16 cellular contexts compared by ENCODE assay signal in genomic region chr2:120550893-120551446, GRCh38.
"Had no signal": no experiment of that assay in that cellular context is flagged by ENCODE, and none has a peak within 500 bp of the region (broad histone marks: within the 10 kb centered on the region; RNA-seq: fewer than 3 reads in every experiment).

No MANE protein-coding gene starts in this region.

- H3K79me2 ChIP-seq: parathyroid adenoma had no signal

- DNase-seq: activated CD4-positive, alpha-beta T cell treated with anti-CD3 and anti-CD28 coated beads, Interleukin-2, amount 50 U/mL, for 4 hours; activated CD4-positive, CD25-positive, alpha-beta regulatory T cell treated with anti-CD3 and anti-CD28 coated beads, Interleukin-2, amount 50 U/mL, for 72 hours; activated naive CD4-positive, alpha-beta T cell treated with anti-CD3 and anti-CD28 coated beads for 36 hours; activated naive CD8-positive, alpha-beta T cell treated with anti-CD3 and anti-CD28 coated beads, Interleukin-2, amount 50 U/mL, for 24 hours; central memory CD4-positive, alpha-beta T cell; effector CD4-positive, alpha-beta T cell; left colon; mucosa of descending colon; naive thymus-derived CD4-positive, alpha-beta T cell; stimulated activated CD4-positive, alpha-beta T cell treated with anti-CD3 and anti-CD28 coated beads, Interleukin-4, amount 100 ng/mL, for 1 hour; stimulated activated naive B cell treated with anti-CD40 and anti-IgM and Interleukin-4, amounts not matched to agents 10 μg/mL and 1 μg/mL and 100 μg/mL, for 72 hours had no signal

- H3K4me3 ChIP-seq: coronary artery, mucosa of descending colon, tibial nerve, vagina had no signal

- H3K9me3 ChIP-seq: mucosa of descending colon, tibial nerve, vagina had no signal

- H3K27me3 ChIP-seq: vagina had no signal

- ATAC-seq: activated naive CD8-positive, alpha-beta T cell treated with anti-CD3 and anti-CD28 coated beads, Interleukin-2, amount 50 U/mL, for 24 hours; left colon; mucosa of descending colon; naive thymus-derived CD4-positive, alpha-beta T cell had no signal

- H3K36me3 ChIP-seq: tibial nerve, vagina had no signal

- H2AFZ ChIP-seq: parathyroid adenoma had no signal

- H3K9ac ChIP-seq: parathyroid adenoma had no signal

- FAIRE-seq: islet of Langerhans had no signal

- H3K27ac ChIP-seq: parathyroid adenoma, vagina had no signal
